In genomic region chr10:116910924-116911323, GRCh38 we compare ENCODE assay signal across 17 cellular contexts.
DNase-seq lines count a peak whose midpoint lies in the region; TF ChIP-seq lines count a peak whose summit lies in the region.
"Had no signal": no experiment of that assay in that cellular context is flagged by ENCODE, and none has a peak within 500 bp of the region (broad histone marks: within the 10 kb centered on the region; RNA-seq: fewer than 3 reads in every experiment).

No MANE protein-coding gene starts in this region.

- DNase-seq in NCI-H2081 (lab: John Stamatoyannopoulos, UW) (peak; percentile 15 to 33), NCI-H2081 treated with DMSO at 0.1 percent for 48 hours (lab: John Stamatoyannopoulos, UW) (no peak), NCI-H82 (lab: John Stamatoyannopoulos, UW) (peak; percentile 66), fibroblast of villous mesenchyme (ENCODE audit: low read depth) (peak; percentile 4), substantia nigra (lab: John Stamatoyannopoulos, UW) (no peak), mesenteric fat pad (ENCODE audit: low spot score) (no peak), NCI-H2107 treated with DMSO at 0.1 percent for 48 hours (lab: John Stamatoyannopoulos, UW; ENCODE audit: unreplicated experiment) (no peak)
- DNase-seq: BE2C; Caco-2; CD4-positive, CD25-positive, alpha-beta regulatory T cell; GF-D8; H7; HFFc6; KBM-7; NCI-H2029; NCI-H345; NCI-H524 treated with DMSO at 0.1 percent for 48 hours had no signal

- H3K4me3 ChIP-seq in fibroblast of villous mesenchyme (ENCODE audit: low read depth, low read length) = no peak overlapping the region

- peak overlapping the region; percentile 37 for H3K27ac ChIP-seq in substantia nigra (ENCODE audit: low read depth, low read length, poor library complexity, severe bottlenecking)

- TF ChIP-seq CTCF in fibroblast of villous mesenchyme (IDR thresholded peaks at IDR 0.05; ENCODE audit: insufficient read depth, low read depth, low read length) = no peak

Comparison
In these comparisons a context has a peak if more than half of its experiments do, and no peak if none do; other contexts are left out.
1. DNase-seq: peak in NCI-H2081 (2 of 2), NCI-H82 (single experiment) and fibroblast of villous mesenchyme (single experiment); none in NCI-H2081 treated with DMSO at 0.1 percent for 48 hours (single experiment), substantia nigra (0 of 49), mesenteric fat pad (single experiment) and NCI-H2107 treated with DMSO at 0.1 percent for 48 hours (single experiment).